ENCODE assay signal across 6 cellular contexts in genomic region chr2:98782570-98782969, GRCh38.
"Had no signal": no experiment of that assay in that cellular context is flagged by ENCODE, and none has a peak within 500 bp of the region (broad histone marks: within the 10 kb centered on the region; RNA-seq: fewer than 3 reads in every experiment).

No MANE protein-coding gene starts in this region.

- H3K27me3 Mint-ChIP-seq: IgD-negative memory B cell had no signal

- H3K4me1 ChIP-seq: HAP-1 had no signal

- H3K27ac Mint-ChIP-seq: IgD-negative memory B cell had no signal

- H3K4me3 Mint-ChIP-seq: IgD-negative memory B cell had no signal

- H3K9me3 ChIP-seq: HAP-1 had no signal

- DNase-seq: GM23248, GOT3, H7, KBM-7 had no signal

- H3K4me3 ChIP-seq: GM23248, HAP-1 had no signal

- H2AFZ ChIP-seq: GM23248 had no signal

- H3K36me3 ChIP-seq: HAP-1 had no signal

- H3K27ac ChIP-seq: GM23248 had no signal
